In genomic region chr9:71783120-71783523, GRCh38 we compare ENCODE assay signal across 1 cellular context.
TF ChIP-seq lines count a peak whose summit lies in the region.

No MANE protein-coding gene starts in this region.

TF ChIP-seq in HepG2, 621 proteins besides CTCF, POLR2A, EP300 and RAD21 (continued from another document and continues in another):
- TF ChIP-seq HMG20A (CRISPR knock-in tag; IDR thresholded peaks at IDR 0.05; ENCODE audit: borderline replicate concordance) (peak; percentile 24; the same call in 1 of the 2 replicates), ATF4 (CRISPR knock-in tag; IDR thresholded peaks at IDR 0.05) (no peak), ZNF441 (CRISPR knock-in tag; IDR thresholded peaks at IDR 0.05; ENCODE audit: borderline replicate concordance) (no peak), ZNF367 (CRISPR knock-in tag; IDR thresholded peaks at IDR 0.05; ENCODE audit: borderline replicate concordance) (no peak), SNAPC5 (CRISPR knock-in tag; IDR thresholded peaks at IDR 0.05; ENCODE audit: borderline replicate concordance) (no peak), SMARCE1 (IDR thresholded peaks at IDR 0.05; ENCODE audit: borderline replicate concordance) (no peak), HOXA5 (CRISPR knock-in tag; IDR thresholded peaks at IDR 0.05) (no peak), ZNF382 (CRISPR knock-in tag; IDR thresholded peaks at IDR 0.05; ENCODE audit: borderline replicate concordance) (no peak), MEIS2 (CRISPR knock-in tag; IDR thresholded peaks at IDR 0.05) (0 out of 2 replicates have a peak, but pooled peaks have one; percentile 36), U2AF2 (IDR thresholded peaks at IDR 0.05; ENCODE audit: low read depth, low read length) (no peak), NKX3-1 (CRISPR knock-in tag; IDR thresholded peaks at IDR 0.05) (no peak), NR2F1 (CRISPR knock-in tag; IDR thresholded peaks at IDR 0.05) (no peak), HOXA3 (CRISPR knock-in tag; IDR thresholded peaks at IDR 0.05) (no peak), RERE (CRISPR knock-in tag; IDR thresholded peaks at IDR 0.05; ENCODE audit: low read depth) (no peak), GATAD2A (CRISPR knock-in tag; IDR thresholded peaks at IDR 0.05) (peak; percentile 39; the same call in 1 of the 2 replicates), ZEB1 (IDR thresholded peaks at IDR 0.05; ENCODE audit: insufficient replicate concordance, low read depth) (no peak), FOXJ3 (CRISPR knock-in tag; IDR thresholded peaks at IDR 0.05; ENCODE audit: borderline replicate concordance) (no peak), KLF13 (CRISPR knock-in tag; IDR thresholded peaks at IDR 0.05) (no peak), ATAD3A (CRISPR knock-in tag; IDR thresholded peaks at IDR 0.05) (no peak), RXRB (CRISPR knock-in tag; IDR thresholded peaks at IDR 0.05; ENCODE audit: borderline replicate concordance) (0 out of 2 replicates have a peak, but pooled peaks have one; percentile 17), SRSF9 (IDR thresholded peaks at IDR 0.05; ENCODE audit: borderline replicate concordance, insufficient read depth, low read depth, low read length, poor library complexity, severe bottlenecking) (no peak), ZNF816 (CRISPR knock-in tag; IDR thresholded peaks at IDR 0.05; ENCODE audit: borderline replicate concordance) (no peak), BRCA1 (CRISPR knock-in tag; IDR thresholded peaks at IDR 0.05) (no peak), ZNF747 (CRISPR knock-in tag; IDR thresholded peaks at IDR 0.05; ENCODE audit: borderline replicate concordance) (no peak), MED1 (CRISPR knock-in tag; IDR thresholded peaks at IDR 0.05) (0 out of 2 replicates have a peak, but pooled peaks have one; percentile 24), MTA1 (CRISPR knock-in tag; IDR thresholded peaks at IDR 0.05; ENCODE audit: borderline replicate concordance) (peak; percentile 19; the same call in 1 of the 2 replicates), HDAC1 (CRISPR knock-in tag; IDR thresholded peaks at IDR 0.05) (peak; percentile 27; the same call in 1 of the 2 replicates), SMAD3 (CRISPR knock-in tag; IDR thresholded peaks at IDR 0.05) (no peak), BHLHE40 (IDR thresholded peaks at IDR 0.05; ENCODE audit: low read length) (peak; percentile 38; the same call in 1 of the 2 replicates), ZNF550 (CRISPR knock-in tag; IDR thresholded peaks at IDR 0.05; ENCODE audit: borderline replicate concordance) (no peak), MZF1 (CRISPR knock-in tag; IDR thresholded peaks at IDR 0.05; ENCODE audit: borderline replicate concordance) (no peak), ZNF83 (CRISPR knock-in tag; IDR thresholded peaks at IDR 0.05; ENCODE audit: borderline replicate concordance) (no peak), NR1H2 (CRISPR knock-in tag; IDR thresholded peaks at IDR 0.05; ENCODE audit: borderline replicate concordance, low read depth) (no peak), ZNF350 (CRISPR knock-in tag; IDR thresholded peaks at IDR 0.05; ENCODE audit: borderline replicate concordance, low read depth) (peak; percentile 54; the same call in 1 of the 2 replicates), CHD2 (IDR thresholded peaks at IDR 0.05; ENCODE audit: low read depth, low read length) (no peak), ZNF569 (CRISPR knock-in tag; IDR thresholded peaks at IDR 0.05; ENCODE audit: borderline replicate concordance) (no peak), ZNF780A (CRISPR knock-in tag; IDR thresholded peaks at IDR 0.05) (no peak), ZC3H4 (CRISPR knock-in tag; IDR thresholded peaks at IDR 0.05; ENCODE audit: borderline replicate concordance) (no peak), SALL1 (CRISPR knock-in tag; IDR thresholded peaks at IDR 0.05) (peak; percentile 64), ZGPAT (CRISPR knock-in tag; IDR thresholded peaks at IDR 0.05) (peak; percentile 57; the same call in 1 of the 2 replicates), FOXA1 (IDR thresholded peaks at IDR 0.05) (no peak), FOXA1 (CRISPR knock-in tag; IDR thresholded peaks at IDR 0.05) (peak; percentile 51), ZNF737 (CRISPR knock-in tag; IDR thresholded peaks at IDR 0.05; ENCODE audit: borderline replicate concordance) (no peak)
- TF ChIP-seq, protein P1, sequence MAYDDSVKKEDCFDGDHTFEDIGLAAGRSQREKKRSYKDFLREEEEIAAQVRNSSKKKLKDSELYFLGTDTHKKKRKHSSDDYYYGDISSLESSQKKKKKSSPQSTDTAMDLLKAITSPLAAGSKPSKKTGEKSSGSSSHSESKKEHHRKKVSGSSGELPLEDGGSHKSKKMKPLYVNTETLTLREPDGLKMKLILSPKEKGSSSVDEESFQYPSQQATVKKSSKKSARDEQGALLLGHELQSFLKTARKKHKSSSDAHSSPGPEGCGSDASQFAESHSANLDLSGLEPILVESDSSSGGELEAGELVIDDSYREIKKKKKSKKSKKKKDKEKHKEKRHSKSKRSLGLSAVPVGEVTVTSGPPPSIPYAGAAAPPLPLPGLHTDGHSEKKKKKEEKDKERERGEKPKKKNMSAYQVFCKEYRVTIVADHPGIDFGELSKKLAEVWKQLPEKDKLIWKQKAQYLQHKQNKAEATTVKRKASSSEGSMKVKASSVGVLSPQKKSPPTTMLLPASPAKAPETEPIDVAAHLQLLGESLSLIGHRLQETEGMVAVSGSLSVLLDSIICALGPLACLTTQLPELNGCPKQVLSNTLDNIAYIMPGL (CRISPR knock-in tag; IDR thresholded peaks at IDR 0.05; ENCODE audit: borderline replicate concordance in 1 of 2, low read depth in 1 of 2) = peak in 1 of 2 experiments; percentile 38; a peak in 1 of 4 replicates
- TF ChIP-seq, protein P2, sequence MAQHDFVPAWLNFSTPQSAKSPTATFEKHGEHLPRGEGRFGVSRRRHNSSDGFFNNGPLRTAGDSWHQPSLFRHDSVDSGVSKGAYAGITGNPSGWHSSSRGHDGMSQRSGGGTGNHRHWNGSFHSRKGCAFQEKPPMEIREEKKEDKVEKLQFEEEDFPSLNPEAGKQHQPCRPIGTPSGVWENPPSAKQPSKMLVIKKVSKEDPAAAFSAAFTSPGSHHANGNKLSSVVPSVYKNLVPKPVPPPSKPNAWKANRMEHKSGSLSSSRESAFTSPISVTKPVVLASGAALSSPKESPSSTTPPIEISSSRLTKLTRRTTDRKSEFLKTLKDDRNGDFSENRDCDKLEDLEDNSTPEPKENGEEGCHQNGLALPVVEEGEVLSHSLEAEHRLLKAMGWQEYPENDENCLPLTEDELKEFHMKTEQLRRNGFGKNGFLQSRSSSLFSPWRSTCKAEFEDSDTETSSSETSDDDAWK (CRISPR knock-in tag; IDR thresholded peaks at IDR 0.05) = no peak
- TF ChIP-seq, protein P3, sequence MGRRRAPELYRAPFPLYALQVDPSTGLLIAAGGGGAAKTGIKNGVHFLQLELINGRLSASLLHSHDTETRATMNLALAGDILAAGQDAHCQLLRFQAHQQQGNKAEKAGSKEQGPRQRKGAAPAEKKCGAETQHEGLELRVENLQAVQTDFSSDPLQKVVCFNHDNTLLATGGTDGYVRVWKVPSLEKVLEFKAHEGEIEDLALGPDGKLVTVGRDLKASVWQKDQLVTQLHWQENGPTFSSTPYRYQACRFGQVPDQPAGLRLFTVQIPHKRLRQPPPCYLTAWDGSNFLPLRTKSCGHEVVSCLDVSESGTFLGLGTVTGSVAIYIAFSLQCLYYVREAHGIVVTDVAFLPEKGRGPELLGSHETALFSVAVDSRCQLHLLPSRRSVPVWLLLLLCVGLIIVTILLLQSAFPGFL (CRISPR knock-in tag; IDR thresholded peaks at IDR 0.05) = no peak
- TF ChIP-seq, protein P4, sequence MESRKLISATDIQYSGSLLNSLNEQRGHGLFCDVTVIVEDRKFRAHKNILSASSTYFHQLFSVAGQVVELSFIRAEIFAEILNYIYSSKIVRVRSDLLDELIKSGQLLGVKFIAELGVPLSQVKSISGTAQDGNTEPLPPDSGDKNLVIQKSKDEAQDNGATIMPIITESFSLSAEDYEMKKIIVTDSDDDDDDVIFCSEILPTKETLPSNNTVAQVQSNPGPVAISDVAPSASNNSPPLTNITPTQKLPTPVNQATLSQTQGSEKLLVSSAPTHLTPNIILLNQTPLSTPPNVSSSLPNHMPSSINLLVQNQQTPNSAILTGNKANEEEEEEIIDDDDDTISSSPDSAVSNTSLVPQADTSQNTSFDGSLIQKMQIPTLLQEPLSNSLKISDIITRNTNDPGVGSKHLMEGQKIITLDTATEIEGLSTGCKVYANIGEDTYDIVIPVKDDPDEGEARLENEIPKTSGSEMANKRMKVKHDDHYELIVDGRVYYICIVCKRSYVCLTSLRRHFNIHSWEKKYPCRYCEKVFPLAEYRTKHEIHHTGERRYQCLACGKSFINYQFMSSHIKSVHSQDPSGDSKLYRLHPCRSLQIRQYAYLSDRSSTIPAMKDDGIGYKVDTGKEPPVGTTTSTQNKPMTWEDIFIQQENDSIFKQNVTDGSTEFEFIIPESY (CRISPR knock-in tag; IDR thresholded peaks at IDR 0.05) = 0 out of 2 replicates have a peak, but pooled peaks have one; percentile 3
- TF ChIP-seq, protein P5, sequence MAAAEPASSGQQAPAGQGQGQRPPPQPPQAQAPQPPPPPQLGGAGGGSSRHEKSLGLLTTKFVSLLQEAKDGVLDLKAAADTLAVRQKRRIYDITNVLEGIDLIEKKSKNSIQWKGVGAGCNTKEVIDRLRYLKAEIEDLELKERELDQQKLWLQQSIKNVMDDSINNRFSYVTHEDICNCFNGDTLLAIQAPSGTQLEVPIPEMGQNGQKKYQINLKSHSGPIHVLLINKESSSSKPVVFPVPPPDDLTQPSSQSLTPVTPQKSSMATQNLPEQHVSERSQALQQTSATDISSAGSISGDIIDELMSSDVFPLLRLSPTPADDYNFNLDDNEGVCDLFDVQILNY (CRISPR knock-in tag; conservative IDR thresholded peaks at IDR 0.05) = no peak
